ENCODE assay signal across 8 cellular contexts in genomic region chr16:19524866-19525723, GRCh38. TPM values are rescaled to one million over a fixed set of nuclear protein-coding genes. Genes with fewer than 3 reads are reported as not detected.
A peak's percentile ranks its signal among the peaks of the same experiment; 100 is the strongest.
DNase-seq lines count a peak whose midpoint lies in the region; ATAC-seq and TF ChIP-seq lines count a peak whose summit lies in the region.

No MANE protein-coding gene starts in this region.

- peaks cover 16% of the 10 kb centered on the region; the same call in 1 of the 2 replicates for H3K36me3 Mint-ChIP-seq in HFFc6 (ENCODE audit: low read depth)

- H3K4me3 ChIP-seq in AG09309 (ENCODE audit: control insufficient read depth, low read depth, low read length) (peak overlapping the region; percentile 72), skeletal muscle cell (ENCODE audit: low read depth, low read length) (peak overlapping the region; percentile 98)

- no peaks in the 10 kb centered on the region for H3K9me3 Mint-ChIP-seq in HFFc6

- peak overlapping the region; percentile 96 for H3K4me3 Mint-ChIP-seq in HFFc6

- H3K4me1 Mint-ChIP-seq in HFFc6 (ENCODE audit: low read depth), result peaks cover 40% of the 10 kb centered on the region

- DNase-seq in AG09309 (ENCODE audit: low read depth), result no peak
- no peak for DNase-seq in HFFc6
- DNase-seq in globus pallidus (ENCODE audit: low spot score), result peak; percentile 70
- no peak for DNase-seq in skeletal muscle cell (ENCODE audit: low read depth)
- DNase-seq in GF-D8 (lab: John Stamatoyannopoulos, UW), result no peak

- no peaks in the 10 kb centered on the region for H3K27me3 Mint-ChIP-seq in HFFc6 (ENCODE audit: insufficient read depth)

- TF ChIP-seq CTCF in AG09309 (IDR thresholded peaks at IDR 0.05; ENCODE audit: control insufficient read depth, insufficient read depth, low read depth, low read length, missing control alignments) (no peak), HFFc6 (IDR thresholded peaks at IDR 0.05) (no peak), VCaP (conservative IDR thresholded peaks at IDR 0.05) (no peak)

- ATAC-seq in GM21723 (IDR thresholded peaks at IDR 0.05; ENCODE audit: unreplicated experiment) (no peak), GM21447 (IDR thresholded peaks at IDR 0.05; ENCODE audit: unreplicated experiment) (no peak)

- H3K27ac Mint-ChIP-seq in HFFc6, result peak overlapping the region; percentile 93

- H3K27ac ChIP-seq in VCaP, result peak overlapping the region; percentile 68

RNA-seq across cellular contexts. Expression of gene CCP110, which starts 1.4 kb away (rescaled TPM):
- total RNA-seq in HFFc6 (2021; fragmentation: NEBNext Ultra II Directional; extraction: Animal tissue kit (Norgen Biotek cat#: 25700)), result 10 to 100 TPM; 12.7 to 18.2 (median 16.5) TPM

RNA-seq across cellular contexts. Expression of gene GDE1, which starts 3.2 kb away (rescaled TPM):
- 10 to 100 TPM; 61.4 to 91.1 (median 77.1) TPM for total RNA-seq in HFFc6 (2021; fragmentation: NEBNext Ultra II Directional; extraction: Animal tissue kit (Norgen Biotek cat#: 25700))

RNA-seq across cellular contexts. Expression of gene VPS35L, which starts 30.4 kb away (rescaled TPM):
- total RNA-seq in HFFc6 (2021; fragmentation: NEBNext Ultra II Directional; extraction: Animal tissue kit (Norgen Biotek cat#: 25700)), result 10 to 100 TPM; 65.6 to 81.9 (median 76.8) TPM
